1 cellular context compared by ENCODE assay signal in the genomic region with DNA sequence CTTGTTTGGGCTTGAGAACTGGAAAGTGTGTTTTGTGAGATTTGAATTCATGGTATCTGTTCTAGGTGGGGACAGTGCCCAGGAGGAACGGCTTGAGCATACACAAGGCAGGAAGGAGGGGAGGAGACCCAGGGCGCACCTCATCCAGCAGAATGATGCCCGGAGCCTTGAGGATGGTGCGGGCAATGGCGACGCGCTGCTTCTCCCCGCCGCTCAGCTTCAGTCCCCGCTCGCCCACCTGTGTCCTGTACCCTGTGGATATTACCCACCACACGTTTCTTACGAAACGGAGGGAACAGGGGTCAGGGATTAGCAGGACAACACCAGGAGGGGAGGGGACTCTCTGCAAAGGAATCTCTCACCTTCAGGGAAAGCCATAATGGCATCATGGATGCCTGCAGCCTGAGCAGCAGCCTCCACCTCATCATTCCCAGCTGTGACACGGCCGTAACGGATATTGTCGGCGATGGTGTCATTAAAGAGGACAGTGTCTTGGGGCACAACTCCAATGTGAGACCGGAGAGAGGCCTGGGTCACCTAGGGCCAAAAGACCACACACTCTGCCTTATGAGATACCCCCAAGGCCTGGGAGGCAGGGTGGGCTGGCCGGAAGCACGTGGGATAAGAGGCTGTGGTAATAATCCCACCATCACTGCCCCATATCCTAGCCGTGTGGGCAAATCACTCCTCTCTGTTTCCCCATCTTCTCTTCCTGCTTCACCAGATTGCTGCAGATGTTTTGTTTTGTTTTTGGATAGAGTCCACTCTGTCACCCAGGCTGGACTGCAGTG.
TF ChIP-seq lines count a peak whose summit lies in the region.

No MANE protein-coding gene starts in this region.

TF ChIP-seq in IMR-90, 13 proteins besides CTCF, POLR2A, EP300 and RAD21:
- TF ChIP-seq CHD1 (IDR thresholded peaks at IDR 0.05; ENCODE audit: low read depth, low read length) (no peak), MAFK (IDR thresholded peaks at IDR 0.05; ENCODE audit: low read depth, low read length) (no peak), FOS (IDR thresholded peaks at IDR 0.05; ENCODE audit: low read depth, low read length) (no peak), RCOR1 (IDR thresholded peaks at IDR 0.05; ENCODE audit: insufficient replicate concordance, low read length) (no peak), RFX5 (IDR thresholded peaks at IDR 0.05; ENCODE audit: low read depth, low read length) (no peak)
- TF ChIP-seq, protein P1, sequence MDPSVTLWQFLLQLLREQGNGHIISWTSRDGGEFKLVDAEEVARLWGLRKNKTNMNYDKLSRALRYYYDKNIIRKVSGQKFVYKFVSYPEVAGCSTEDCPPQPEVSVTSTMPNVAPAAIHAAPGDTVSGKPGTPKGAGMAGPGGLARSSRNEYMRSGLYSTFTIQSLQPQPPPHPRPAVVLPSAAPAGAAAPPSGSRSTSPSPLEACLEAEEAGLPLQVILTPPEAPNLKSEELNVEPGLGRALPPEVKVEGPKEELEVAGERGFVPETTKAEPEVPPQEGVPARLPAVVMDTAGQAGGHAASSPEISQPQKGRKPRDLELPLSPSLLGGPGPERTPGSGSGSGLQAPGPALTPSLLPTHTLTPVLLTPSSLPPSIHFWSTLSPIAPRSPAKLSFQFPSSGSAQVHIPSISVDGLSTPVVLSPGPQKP (IDR thresholded peaks at IDR 0.05; ENCODE audit: borderline replicate concordance, low read depth, low read length), result no peak
- TF ChIP-seq, protein P2, sequence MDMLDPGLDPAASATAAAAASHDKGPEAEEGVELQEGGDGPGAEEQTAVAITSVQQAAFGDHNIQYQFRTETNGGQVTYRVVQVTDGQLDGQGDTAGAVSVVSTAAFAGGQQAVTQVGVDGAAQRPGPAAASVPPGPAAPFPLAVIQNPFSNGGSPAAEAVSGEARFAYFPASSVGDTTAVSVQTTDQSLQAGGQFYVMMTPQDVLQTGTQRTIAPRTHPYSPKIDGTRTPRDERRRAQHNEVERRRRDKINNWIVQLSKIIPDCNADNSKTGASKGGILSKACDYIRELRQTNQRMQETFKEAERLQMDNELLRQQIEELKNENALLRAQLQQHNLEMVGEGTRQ (IDR thresholded peaks at IDR 0.05; ENCODE audit: low read depth, low read length), result no peak
